ENCODE assay signal across 21 cellular contexts in the genomic region with DNA sequence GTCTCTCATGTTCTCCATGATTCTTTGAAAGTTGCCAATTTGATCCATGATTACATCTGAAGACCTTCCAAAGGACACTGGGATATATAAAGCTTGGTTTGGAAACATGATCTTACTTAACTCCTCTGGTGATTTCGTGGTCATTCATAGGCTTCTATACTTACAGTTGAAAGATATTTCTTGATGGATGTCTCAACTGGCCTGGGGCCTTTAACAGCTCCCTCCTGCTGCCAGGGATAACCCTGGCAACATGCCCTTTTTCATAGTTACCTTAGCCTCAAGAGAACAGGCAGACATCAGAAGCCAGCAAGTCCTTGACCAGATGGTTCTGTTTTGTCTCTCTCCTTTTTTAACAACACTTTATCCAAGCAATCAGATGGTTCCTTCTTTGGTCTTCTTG. TPM values are rescaled to one million over a fixed set of nuclear protein-coding genes. Genes with fewer than 3 reads are reported as not detected.
A peak's percentile ranks its signal among the peaks of the same experiment; 100 is the strongest.
DNase-seq lines count a peak whose midpoint lies in the region; ATAC-seq and TF ChIP-seq lines count a peak whose summit lies in the region.
"Had no signal": no experiment of that assay in that cellular context is flagged by ENCODE, and none has a peak within 500 bp of the region (broad histone marks: within the 10 kb centered on the region; RNA-seq: fewer than 3 reads in every experiment).

No MANE protein-coding gene starts in this region.

- intact Hi-C loops in gastrocnemius medialis (cut with DNase I; ENCODE audit: low total_unique reads), result no loop called here

- H3K4me1 ChIP-seq in gastrocnemius medialis, result peaks cover 0 to 11% of the 10 kb centered on the region in 2 donors
- H3K4me1 ChIP-seq: BE2C had no signal

- no peak overlapping the region for H3K27ac ChIP-seq in gastrocnemius medialis

- TF ChIP-seq POLR2A in gastrocnemius medialis (IDR thresholded peaks at IDR 0.05), result no peak

- peaks cover 0 to 47% of the 10 kb centered on the region in 2 donors for H3K36me3 ChIP-seq in gastrocnemius medialis
- H3K36me3 ChIP-seq: BE2C had no signal

- in situ Hi-C loops in gastrocnemius medialis (cut with MboI; ENCODE audit: low sequenced_read_pairs in 4 of 4), result no loop called here

- peak; percentile 33 to 44 for ATAC-seq in gastrocnemius medialis
- ATAC-seq in HG02885 (IDR thresholded peaks at IDR 0.05; ENCODE audit: poor library complexity, unreplicated experiment), result no peak
- ATAC-seq: HCT116, HepG2 had no signal

- H3K9me3 ChIP-seq in gastrocnemius medialis, result no peaks in the 10 kb centered on the region
- H3K9me3 ChIP-seq: BE2C had no signal

- H3K4me3 ChIP-seq in gastrocnemius medialis, result no peak overlapping the region

- no peaks in the 10 kb centered on the region for H3K27me3 ChIP-seq in gastrocnemius medialis
- H3K27me3 ChIP-seq: BE2C had no signal

- TF ChIP-seq CTCF in gastrocnemius medialis (IDR thresholded peaks at IDR 0.05 in 4 of 5, conservative IDR thresholded peaks at IDR 0.05 in 1 of 5), result no peak

- DNase-seq in M059J (ENCODE audit: low read depth) (peak; percentile 15), NCI-H226 (peak; percentile 58), fibroblast of gingiva (ENCODE audit: low read depth) (peak; percentile 3), gastrocnemius medialis (no peak), T-helper 9 cell (no peak)
- no peak for DNase-seq in activated CD4-positive, alpha-beta T cell treated with anti-CD3 and anti-CD28 coated beads, Interleukin-2, amount 50 U/mL, for 1 hour
- DNase-seq: ACHN; BE2C; C1 segment of cervical spinal cord; CD4-positive, CD25-positive, alpha-beta regulatory T cell; CD8-positive, alpha-beta memory T cell; COR-L47; DMS153; DMS79 treated with DMSO at 0.1 percent for 48 hours; GF-D8; GOT3; H7; HFFc6 had no signal

RNA-seq across cellular contexts. Expression of a gene that starts 23.5 kb away (rescaled TPM):
- 148 and 168 TPM in 2 replicates for total RNA-seq in M059J (2014; rRNA removed; shearing (Covaris generic))
- 100 to 1,000 TPM in 3 of 4 donors, 10 to 100 TPM in 1; 94.5 to 151 (median 131) TPM for total RNA-seq in gastrocnemius medialis

Comparison
In these comparisons a context has a peak if more than half of its experiments do, and no peak if none do; other contexts are left out.
1. DNase-seq: peak in M059J (single experiment), NCI-H226 (single experiment) and fibroblast of gingiva (single experiment); none in gastrocnemius medialis (0 of 2), T-helper 9 cell (single experiment) and activated CD4-positive, alpha-beta T cell treated with anti-CD3 and anti-CD28 coated beads, Interleukin-2, amount 50 U/mL, for 1 hour (single experiment).